8 cellular contexts compared by ENCODE assay signal in the genomic region with DNA sequence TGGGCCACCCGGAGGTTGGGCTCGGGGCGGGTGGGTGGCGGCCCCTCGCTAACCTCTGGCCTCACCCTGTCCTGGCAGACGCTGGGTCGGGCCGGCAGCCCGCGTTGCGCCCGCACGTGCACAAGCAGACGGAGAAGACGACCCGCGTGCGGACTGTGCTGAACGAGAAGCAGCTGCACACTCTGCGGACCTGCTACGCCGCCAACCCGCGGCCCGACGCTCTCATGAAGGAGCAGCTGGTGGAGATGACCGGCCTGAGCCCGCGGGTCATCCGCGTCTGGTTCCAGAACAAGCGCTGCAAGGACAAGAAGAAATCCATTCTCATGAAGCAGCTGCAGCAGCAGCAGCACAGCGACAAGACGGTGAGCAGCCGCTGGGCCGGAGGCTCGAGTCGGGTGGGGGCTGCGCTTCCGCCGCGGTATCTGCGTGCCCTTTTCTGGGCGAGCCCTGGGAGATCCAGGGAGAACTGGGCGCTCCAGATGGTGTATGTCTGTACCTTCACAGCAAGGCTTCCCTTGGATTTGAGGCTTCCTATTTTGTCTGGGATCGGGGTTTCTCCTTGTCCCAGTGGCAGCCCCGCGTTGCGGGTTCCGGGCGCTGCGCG. TPM values are rescaled to one million over a fixed set of nuclear protein-coding genes. Genes with fewer than 3 reads are reported as not detected.
DNase-seq lines count a peak whose midpoint lies in the region; ATAC-seq and TF ChIP-seq lines count a peak whose summit lies in the region.

No MANE protein-coding gene starts in this region.

- POLR2A ChIA-PET in CD4-positive, alpha-beta memory T cell (lab: Charles Lee; ENCODE audit: partially characterized antibody) = no interaction called here

- no peak for TF ChIP-seq CTCF in brain (conservative IDR thresholded peaks at IDR 0.05)
- no peak for TF ChIP-seq CTCF in lower lobe of right lung (IDR thresholded peaks at IDR 0.05)

- intact Hi-C loops in CD4-positive, alpha-beta memory T cell (cut with micrococcal nuclease) = no loop called here
- intact Hi-C loops in lower lobe of right lung (cut with DNase I) (no loop called here), aorta (cut with DNase I) (no loop called here)

- peak overlapping the region in 3 of 7 donors; percentile 37 to 80 (median 70) for H3K27ac Mint-ChIP-seq in CD4-positive, alpha-beta memory T cell
- peak overlapping the region in 1 of 5 experiments; percentile 23 for H3K27ac Mint-ChIP-seq in brain

- H3K4me3 Mint-ChIP-seq in CD4-positive, alpha-beta memory T cell = peak overlapping the region; percentile 76 to 94 (median 84)
- peak overlapping the region; percentile 76 to 86 (median 83) for H3K4me3 Mint-ChIP-seq in brain

- H3K27ac ChIP-seq in CD4-positive, alpha-beta memory T cell (ENCODE audit: low read depth, low read length) = no peak overlapping the region
- H3K27ac ChIP-seq in lower lobe of right lung (no peak overlapping the region), aorta (ENCODE audit: low read depth in 1 of 2, low read length in 2 of 2) (no peak overlapping the region)

- CTCF ChIA-PET in CD4-positive, alpha-beta memory T cell (lab: Charles Lee; ENCODE audit: partially characterized antibody) = interaction anchor here (0.6 kb wide), 1 partner anchor 25 kb away, joined by 3 read pairs; no protein-coding TSS in a partner anchor

- peaks cover 70% of the 10 kb centered on the region for H3K27me3 ChIP-seq in CD4-positive, alpha-beta memory T cell (ENCODE audit: insufficient read depth, low read length)
- H3K27me3 ChIP-seq in lower lobe of right lung (ENCODE audit: low read depth) = peaks cover 100% of the 10 kb centered on the region
- H3K27me3 ChIP-seq in aorta (ENCODE audit: control insufficient read depth in 1 of 2, insufficient read depth in 2 of 2, low read length in 1 of 2) = no peaks in the 10 kb centered on the region

- H3K27me3 Mint-ChIP-seq in CD4-positive, alpha-beta memory T cell = peaks cover 69% of the 10 kb centered on the region in 2 donors
- peaks cover 96% of the 10 kb centered on the region for H3K27me3 Mint-ChIP-seq in brain

- H3K36me3 ChIP-seq in CD4-positive, alpha-beta memory T cell (ENCODE audit: insufficient read depth, low read length) = no peaks in the 10 kb centered on the region
- H3K36me3 ChIP-seq in lower lobe of right lung = no peaks in the 10 kb centered on the region
- H3K36me3 ChIP-seq in aorta (ENCODE audit: control insufficient read depth in 1 of 2, insufficient read depth in 2 of 2, low read length in 1 of 2) = no peaks in the 10 kb centered on the region

- H3K36me3 Mint-ChIP-seq in CD4-positive, alpha-beta memory T cell = peaks cover 1 to 2% of the 10 kb centered on the region in 2 donors
- no peaks in the 10 kb centered on the region for H3K36me3 Mint-ChIP-seq in brain

- H3K9me3 ChIP-seq in CD4-positive, alpha-beta memory T cell (ENCODE audit: control insufficient read depth in 1 of 2, low read length in 2 of 2) = no peaks in the 10 kb centered on the region
- H3K9me3 ChIP-seq in lower lobe of right lung (no peaks in the 10 kb centered on the region), aorta (ENCODE audit: control insufficient read depth, low read length) (no peaks in the 10 kb centered on the region)

- peaks cover 43 to 77% (median 55%) of the 10 kb centered on the region in 4 donors for H3K4me1 Mint-ChIP-seq in CD4-positive, alpha-beta memory T cell
- peaks cover 62% of the 10 kb centered on the region for H3K4me1 Mint-ChIP-seq in brain

- H3K4me1 ChIP-seq in CD4-positive, alpha-beta memory T cell (ENCODE audit: insufficient read depth, low read length) = peaks cover 81% of the 10 kb centered on the region
- H3K4me1 ChIP-seq in lower lobe of right lung (peaks cover 73% of the 10 kb centered on the region), aorta (ENCODE audit: control insufficient read depth in 1 of 2, insufficient read depth in 2 of 2, low read length in 2 of 2) (no peaks in the 10 kb centered on the region)

- peak overlapping the region; percentile 11 to 56 for H3K4me3 ChIP-seq in CD4-positive, alpha-beta memory T cell (ENCODE audit: low read length in 2 of 2)
- H3K4me3 ChIP-seq in lower lobe of right lung (peak overlapping the region; percentile 50), aorta (ENCODE audit: low read length in 2 of 2) (peak overlapping the region in 1 of 2 donors; percentile 11)

- H3K9me3 Mint-ChIP-seq in CD4-positive, alpha-beta memory T cell = peaks cover 0 to 20% (median 4%) of the 10 kb centered on the region in 8 donors
- H3K9me3 Mint-ChIP-seq in brain = peaks cover 0 to 5% (median 2%) of the 10 kb centered on the region in 5 experiments

- 3% methylated on average over 47 to 53 of the region's 53 CpGs for WGBS in aorta, 2 donors

- ATAC-seq in lower lobe of right lung (peak in 1 of 2 donors; percentile 9), aorta (ENCODE audit: low FRiP score) (peak; percentile 54)

- peak in 2 of 5 donors; percentile 34 to 38 for DNase-seq in CD4-positive, alpha-beta memory T cell
- DNase-seq in M059J (ENCODE audit: low read depth) = peak; percentile 20
- peak; percentile 52 for DNase-seq in lower lobe of right lung
- DNase-seq in aorta = peak in 1 of 2 donors; percentile 79
- no peak for DNase-seq in hippocampal formation (lab: John Stamatoyannopoulos, UW)
- no peak for DNase-seq in NCI-H2029 (lab: John Stamatoyannopoulos, UW)
- no peak for DNase-seq in amniotic stem cell (lab: John Stamatoyannopoulos, UW)

RNA-seq across cellular contexts. Expression of a gene that starts 3.7 kb away (rescaled TPM):
- total RNA-seq in CD4-positive, alpha-beta memory T cell = not detected
- polyA plus RNA-seq in CD4-positive, alpha-beta memory T cell = not detected
- total RNA-seq in M059J (2014; rRNA removed; shearing (Covaris generic)) = 4.0 and 4.4 TPM in 2 replicates
- 4.7 TPM for polyA plus RNA-seq in brain (ENCODE audit: insufficient read depth, low read depth, low replicate concordance)
- total RNA-seq in lower lobe of right lung = 0.38 TPM
- not detected for total RNA-seq in aorta
- polyA plus RNA-seq in aorta = not detected

RNA-seq across cellular contexts. Expression of a gene that starts 29.0 kb away (rescaled TPM):
- 10 to 100 TPM; 47.7 to 49.4 TPM for total RNA-seq in CD4-positive, alpha-beta memory T cell
- polyA plus RNA-seq in CD4-positive, alpha-beta memory T cell = 100 to 1,000 TPM; 104 to 106 TPM
- total RNA-seq in M059J (2014; rRNA removed; shearing (Covaris generic)) = 91.3 and 166 TPM in 2 replicates
- polyA plus RNA-seq in brain (ENCODE audit: insufficient read depth, low read depth, low replicate concordance) (87.7 TPM), aorta (100 to 1,000 TPM in 1 of 2 donors, 10 to 100 TPM in 1; 81.0 to 152 TPM)
- total RNA-seq in lower lobe of right lung (81.2 TPM), aorta (10 to 100 TPM; 76.0 to 81.0 TPM)

Comparison
In these comparisons a context has a peak if more than half of its experiments do, and no peak if none do; other contexts are left out.
1. DNase-seq: peak in M059J (single experiment) and lower lobe of right lung (single experiment); none in hippocampal formation (0 of 2), NCI-H2029 (single experiment) and amniotic stem cell (single experiment).